Comparison of ENCODE assay signal across 8 cellular contexts in genomic region chr11:47373876-47374820, GRCh38. TPM values are rescaled to one million over a fixed set of nuclear protein-coding genes. Genes with fewer than 3 reads are reported as not detected.
DNase-seq lines count a peak whose midpoint lies in the region; ATAC-seq and TF ChIP-seq lines count a peak whose summit lies in the region.

No MANE protein-coding gene starts in this region.

- H3K27ac Mint-ChIP-seq in nephron progenitor cell = no peak overlapping the region

- ATAC-seq in stimulated activated naive CD8-positive, alpha-beta T cell treated with anti-CD3 and anti-CD28 coated beads, Interleukin-15, Interleukin-2, amounts not matched to agents 100 U/mL and 50 U/mL, for 24 hours = peak; percentile 70

- DNase-seq in ELF-1 (ENCODE audit: low read depth, low spot score) (peak; percentile 86), HS-27A (ENCODE audit: low read depth) (peak; percentile 51), RKO (ENCODE audit: low spot score) (peak; percentile 73), activated T-helper 1 cell treated with Interleukin-2 at 50 U/mL for 16 hours (ENCODE audit: low read depth) (peak; percentile 77), fibroblast of peridontal ligament (ENCODE audit: extremely low read depth) (peak; percentile 66), nephron progenitor cell (peak; percentile 92), occipital lobe (lab: John Stamatoyannopoulos, UW) (no peak)
- peak; percentile 93 for DNase-seq in stimulated activated naive CD8-positive, alpha-beta T cell treated with anti-CD3 and anti-CD28 coated beads, Interleukin-15, Interleukin-2, amounts not matched to agents 100 U/mL and 50 U/mL, for 24 hours

- H3K27me3 Mint-ChIP-seq in nephron progenitor cell (ENCODE audit: low read depth, poor library complexity) = peaks cover 10% of the 10 kb centered on the region

- peak; percentile 96 for TF ChIP-seq CTCF in nephron progenitor cell (IDR thresholded peaks at IDR 0.05)

- H3K9me3 Mint-ChIP-seq in nephron progenitor cell = no peaks in the 10 kb centered on the region

- no peaks in the 10 kb centered on the region for H3K36me3 Mint-ChIP-seq in nephron progenitor cell (ENCODE audit: low read depth)

- peaks cover 28% of the 10 kb centered on the region for H3K4me1 Mint-ChIP-seq in nephron progenitor cell

- no peak overlapping the region for H3K4me3 Mint-ChIP-seq in nephron progenitor cell

RNA-seq across cellular contexts. Expression of gene SPI1, which starts 4.2 kb away (rescaled TPM):
- total RNA-seq in occipital lobe = 0.78 TPM

RNA-seq across cellular contexts. Expression of gene MYBPC3, which starts 21.6 kb away (rescaled TPM):
- total RNA-seq in occipital lobe = not detected

RNA-seq across cellular contexts. Expression of gene SLC39A13, which starts 34.2 kb away (rescaled TPM):
- 8.9 TPM for total RNA-seq in occipital lobe

RNA-seq across cellular contexts. Expression of gene PSMC3, which starts 52.1 kb away (rescaled TPM):
- 69.1 TPM for total RNA-seq in occipital lobe
